Comparison of ENCODE assay signal across 12 cellular contexts in genomic region chr11:112837162-112837826, GRCh38.
DNase-seq lines count a peak whose midpoint lies in the region; ATAC-seq and TF ChIP-seq lines count a peak whose summit lies in the region.
"Had no signal": no experiment of that assay in that cellular context is flagged by ENCODE, and none has a peak within 500 bp of the region (broad histone marks: within the 10 kb centered on the region; RNA-seq: fewer than 3 reads in every experiment).

No MANE protein-coding gene starts in this region.

- H3K4me3 ChIP-seq in GM06990 (replicated peaks; ENCODE audit: low read depth, low read length) (no peak overlapping the region), body of pancreas (no peak overlapping the region), mesendoderm (ENCODE audit: low read length) (no peak overlapping the region)
- H3K4me3 ChIP-seq: sigmoid colon had no signal

- H3K9ac ChIP-seq in mesendoderm (ENCODE audit: low read length) = no peak overlapping the region

- H4K5ac ChIP-seq in mesendoderm (ENCODE audit: low read length) = no peak overlapping the region

- no peak overlapping the region for H3K23ac ChIP-seq in mesendoderm (ENCODE audit: low read length)

- DNase-seq in GM06990 (ENCODE audit: extremely low read depth, insufficient read length) (no peak), NCI-H146 treated with DMSO at 0.1 percent for 48 hours (lab: John Stamatoyannopoulos, UW; ENCODE audit: unreplicated experiment) (peak; percentile 29), body of pancreas (peak in 3 of 4 donors; percentile 10 to 46 (median 18)), mesendoderm (peak; percentile 49), EL (no peak), mucosa of gallbladder (ENCODE audit: low spot score) (no peak)
- DNase-seq: activated naive CD8-positive, alpha-beta T cell treated with anti-CD3 and anti-CD28 coated beads, Interleukin-2, amount 10 ng/mL, durations not matched to agents 7 days and 5 days; sigmoid colon; stimulated activated naive CD4-positive, alpha-beta T cell treated with Interleukin-2 at 50 U/mL for 16 hours; T-helper 9 cell had no signal

- ATAC-seq in body of pancreas (no peak), GM21526 (IDR thresholded peaks at IDR 0.05; ENCODE audit: low FRiP score, unreplicated experiment) (no peak), GM18502 (IDR thresholded peaks at IDR 0.05; ENCODE audit: poor library complexity, unreplicated experiment) (no peak)

- no peak for TF ChIP-seq POLR2A in body of pancreas (IDR thresholded peaks at IDR 0.05)

- no peak overlapping the region for H4K8ac ChIP-seq in mesendoderm (ENCODE audit: low read depth, low read length)

- no peak overlapping the region for H3K56ac ChIP-seq in mesendoderm (ENCODE audit: low read length)

- H3K4ac ChIP-seq in mesendoderm (ENCODE audit: low read depth, low read length) = no peak overlapping the region

- H3K79me2 ChIP-seq in mesendoderm (ENCODE audit: control insufficient read depth, insufficient read depth, low read length) = no peaks in the 10 kb centered on the region

- H3K9me3 ChIP-seq in body of pancreas = no peaks in the 10 kb centered on the region
- H3K9me3 ChIP-seq: sigmoid colon had no signal

- H3K4me2 ChIP-seq in mesendoderm (ENCODE audit: low read length) = no peak overlapping the region

- H3K27ac ChIP-seq in body of pancreas (no peak overlapping the region), mesendoderm (ENCODE audit: low read depth, low read length) (no peak overlapping the region)
- H3K27ac ChIP-seq: sigmoid colon had no signal

- H2AK5ac ChIP-seq in mesendoderm (ENCODE audit: low read length) = no peak overlapping the region

- H3K18ac ChIP-seq in mesendoderm (ENCODE audit: low read length) = no peak overlapping the region

- H3K4me1 ChIP-seq in body of pancreas = no peaks in the 10 kb centered on the region
- H3K4me1 ChIP-seq in mesendoderm (ENCODE audit: control insufficient read depth, low read depth, low read length) = no peaks in the 10 kb centered on the region

- intact Hi-C loops in body of pancreas (cut with DNase I) = no loop called here

- peak; percentile 21 for TF ChIP-seq CTCF in GM06990 (IDR thresholded peaks at IDR 0.05; ENCODE audit: insufficient read depth, low read length, poor library complexity, severe bottlenecking)
- no peak for TF ChIP-seq CTCF in body of pancreas (IDR thresholded peaks at IDR 0.05)

- H2BK5ac ChIP-seq in mesendoderm (ENCODE audit: low read length) = no peak overlapping the region

- H2BK120ac ChIP-seq in mesendoderm (ENCODE audit: low read depth, low read length) = no peak overlapping the region

- H3K36me3 ChIP-seq in GM06990 (ENCODE audit: control insufficient read depth, insufficient read depth, low read length) (no peaks in the 10 kb centered on the region), body of pancreas (replicated peaks in 1 of 2; ENCODE audit: insufficient read depth in 1 of 2, low read depth in 2 of 2) (no peaks in the 10 kb centered on the region), mesendoderm (ENCODE audit: control insufficient read depth, insufficient read depth, low read length) (no peaks in the 10 kb centered on the region)
- H3K36me3 ChIP-seq: sigmoid colon had no signal

- no peak overlapping the region for H2BK15ac ChIP-seq in mesendoderm (replicated peaks; ENCODE audit: low read depth)

- H3K27me3 ChIP-seq in GM06990 (replicated peaks; ENCODE audit: control insufficient read depth, insufficient read depth, low read length) (peaks cover 1% of the 10 kb centered on the region; the same call in 1 of the 2 replicates), body of pancreas (no peaks in the 10 kb centered on the region), mesendoderm (ENCODE audit: insufficient read depth, low read length, poor library complexity) (no peaks in the 10 kb centered on the region)
- H3K27me3 ChIP-seq: sigmoid colon had no signal

- H3K79me1 ChIP-seq in mesendoderm (ENCODE audit: low read length) = no peaks in the 10 kb centered on the region

- WGBS in body of pancreas, 2 donors = 57 to 77% methylated on average over 5 to 8 of the region's 8 CpGs
- no CpG with 5 or more reads among the region's 8 CpGs for WGBS in mesendoderm (ENCODE audit: extremely low coverage, insufficient coverage, low lambda C conversion rate)

Comparison
In these comparisons a context has a peak if more than half of its experiments do, and no peak if none do; other contexts are left out.
1. DNase-seq: peak in NCI-H146 treated with DMSO at 0.1 percent for 48 hours (single experiment), body of pancreas (3 of 4) and mesendoderm (single experiment); none in GM06990 (single experiment), EL (single experiment) and mucosa of gallbladder (single experiment).